In the genomic region with DNA sequence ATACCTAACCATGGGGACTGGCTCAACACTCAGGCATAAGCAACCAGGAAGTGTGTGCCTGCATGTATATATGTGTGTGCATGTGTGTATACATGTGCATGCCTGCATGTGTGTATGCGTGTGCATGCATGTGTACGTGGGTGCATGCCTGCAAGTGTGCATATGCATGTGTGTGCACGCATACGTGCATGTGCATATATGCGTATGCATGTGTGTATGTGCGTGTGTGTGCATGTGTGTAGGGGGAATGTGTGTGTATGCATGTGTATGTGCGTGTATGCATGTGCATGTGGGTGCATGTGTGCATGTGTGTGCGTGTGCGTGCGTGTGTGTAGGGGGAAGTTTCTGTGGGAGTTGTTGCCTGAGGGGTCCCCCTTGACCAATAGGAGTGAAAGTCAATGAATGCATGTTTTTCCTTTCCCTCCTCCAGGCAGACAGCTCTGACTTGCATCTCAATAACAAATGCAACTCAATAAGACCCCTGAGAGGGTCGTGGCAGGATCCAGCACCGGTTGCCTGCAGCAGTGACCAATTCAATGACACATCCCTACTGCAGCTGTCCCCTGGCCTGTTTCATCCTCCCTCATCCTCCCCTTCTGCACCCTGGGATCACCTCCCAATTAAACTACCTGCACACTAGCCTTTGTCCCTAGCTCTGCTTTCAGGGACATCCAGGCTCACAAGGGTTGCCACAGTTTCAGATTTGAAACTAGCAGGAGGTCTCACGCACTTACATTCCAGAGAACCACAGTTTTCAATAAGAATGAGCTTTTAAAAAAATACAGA, we compare ENCODE assay signal across 3 cellular contexts.
TF ChIP-seq lines count a peak whose summit lies in the region.

No MANE protein-coding gene starts in this region.

TF ChIP-seq in GM23338, 12 proteins besides CTCF, POLR2A, EP300 and RAD21 (continues in another document):
- TF ChIP-seq CREB1 (CRISPR knock-in tag; IDR thresholded peaks at IDR 0.05; ENCODE audit: low read depth) (no peak), EZH2phosphoT487 (IDR thresholded peaks at IDR 0.05; ENCODE audit: unreplicated experiment) (no peak)
- TF ChIP-seq, protein P1, sequence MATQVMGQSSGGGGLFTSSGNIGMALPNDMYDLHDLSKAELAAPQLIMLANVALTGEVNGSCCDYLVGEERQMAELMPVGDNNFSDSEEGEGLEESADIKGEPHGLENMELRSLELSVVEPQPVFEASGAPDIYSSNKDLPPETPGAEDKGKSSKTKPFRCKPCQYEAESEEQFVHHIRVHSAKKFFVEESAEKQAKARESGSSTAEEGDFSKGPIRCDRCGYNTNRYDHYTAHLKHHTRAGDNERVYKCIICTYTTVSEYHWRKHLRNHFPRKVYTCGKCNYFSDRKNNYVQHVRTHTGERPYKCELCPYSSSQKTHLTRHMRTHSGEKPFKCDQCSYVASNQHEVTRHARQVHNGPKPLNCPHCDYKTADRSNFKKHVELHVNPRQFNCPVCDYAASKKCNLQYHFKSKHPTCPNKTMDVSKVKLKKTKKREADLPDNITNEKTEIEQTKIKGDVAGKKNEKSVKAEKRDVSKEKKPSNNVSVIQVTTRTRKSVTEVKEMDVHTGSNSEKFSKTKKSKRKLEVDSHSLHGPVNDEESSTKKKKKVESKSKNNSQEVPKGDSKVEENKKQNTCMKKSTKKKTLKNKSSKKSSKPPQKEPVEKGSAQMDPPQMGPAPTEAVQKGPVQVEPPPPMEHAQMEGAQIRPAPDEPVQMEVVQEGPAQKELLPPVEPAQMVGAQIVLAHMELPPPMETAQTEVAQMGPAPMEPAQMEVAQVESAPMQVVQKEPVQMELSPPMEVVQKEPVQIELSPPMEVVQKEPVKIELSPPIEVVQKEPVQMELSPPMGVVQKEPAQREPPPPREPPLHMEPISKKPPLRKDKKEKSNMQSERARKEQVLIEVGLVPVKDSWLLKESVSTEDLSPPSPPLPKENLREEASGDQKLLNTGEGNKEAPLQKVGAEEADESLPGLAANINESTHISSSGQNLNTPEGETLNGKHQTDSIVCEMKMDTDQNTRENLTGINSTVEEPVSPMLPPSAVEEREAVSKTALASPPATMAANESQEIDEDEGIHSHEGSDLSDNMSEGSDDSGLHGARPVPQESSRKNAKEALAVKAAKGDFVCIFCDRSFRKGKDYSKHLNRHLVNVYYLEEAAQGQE (IDR thresholded peaks at IDR 0.05; ENCODE audit: unreplicated experiment) = no peak

TF ChIP-seq in IMR-90, 13 proteins besides CTCF, POLR2A, EP300 and RAD21:
- TF ChIP-seq CHD1 (IDR thresholded peaks at IDR 0.05; ENCODE audit: low read depth, low read length) (no peak), FOS (IDR thresholded peaks at IDR 0.05; ENCODE audit: low read depth, low read length) (no peak), RFX5 (IDR thresholded peaks at IDR 0.05; ENCODE audit: low read depth, low read length) (no peak), BHLHE40 (IDR thresholded peaks at IDR 0.05; ENCODE audit: low read depth, low read length) (no peak), RCOR1 (IDR thresholded peaks at IDR 0.05; ENCODE audit: insufficient replicate concordance, low read length) (no peak), MAZ (IDR thresholded peaks at IDR 0.05; ENCODE audit: borderline replicate concordance, low read depth, low read length) (no peak), MAFK (IDR thresholded peaks at IDR 0.05; ENCODE audit: low read depth, low read length) (no peak), CEBPB (IDR thresholded peaks at IDR 0.05; ENCODE audit: low read depth, low read length) (no peak), MXI1 (IDR thresholded peaks at IDR 0.05; ENCODE audit: borderline replicate concordance, low read depth, low read length) (no peak), SMC3 (IDR thresholded peaks at IDR 0.05; ENCODE audit: low read depth, low read length) (no peak), NFE2L2 (IDR thresholded peaks at IDR 0.05; ENCODE audit: low read depth, low read length) (no peak)
- TF ChIP-seq, protein P2, sequence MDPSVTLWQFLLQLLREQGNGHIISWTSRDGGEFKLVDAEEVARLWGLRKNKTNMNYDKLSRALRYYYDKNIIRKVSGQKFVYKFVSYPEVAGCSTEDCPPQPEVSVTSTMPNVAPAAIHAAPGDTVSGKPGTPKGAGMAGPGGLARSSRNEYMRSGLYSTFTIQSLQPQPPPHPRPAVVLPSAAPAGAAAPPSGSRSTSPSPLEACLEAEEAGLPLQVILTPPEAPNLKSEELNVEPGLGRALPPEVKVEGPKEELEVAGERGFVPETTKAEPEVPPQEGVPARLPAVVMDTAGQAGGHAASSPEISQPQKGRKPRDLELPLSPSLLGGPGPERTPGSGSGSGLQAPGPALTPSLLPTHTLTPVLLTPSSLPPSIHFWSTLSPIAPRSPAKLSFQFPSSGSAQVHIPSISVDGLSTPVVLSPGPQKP (IDR thresholded peaks at IDR 0.05; ENCODE audit: borderline replicate concordance, low read depth, low read length) = no peak
- TF ChIP-seq, protein P3, sequence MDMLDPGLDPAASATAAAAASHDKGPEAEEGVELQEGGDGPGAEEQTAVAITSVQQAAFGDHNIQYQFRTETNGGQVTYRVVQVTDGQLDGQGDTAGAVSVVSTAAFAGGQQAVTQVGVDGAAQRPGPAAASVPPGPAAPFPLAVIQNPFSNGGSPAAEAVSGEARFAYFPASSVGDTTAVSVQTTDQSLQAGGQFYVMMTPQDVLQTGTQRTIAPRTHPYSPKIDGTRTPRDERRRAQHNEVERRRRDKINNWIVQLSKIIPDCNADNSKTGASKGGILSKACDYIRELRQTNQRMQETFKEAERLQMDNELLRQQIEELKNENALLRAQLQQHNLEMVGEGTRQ (IDR thresholded peaks at IDR 0.05; ENCODE audit: low read depth, low read length) = no peak
TF ChIP-seq in IMR-90: peak in this region for 0.

TF ChIP-seq in H1, 55 proteins besides CTCF, POLR2A, EP300 and RAD21:
- TF ChIP-seq SRF (IDR thresholded peaks at IDR 0.05; ENCODE audit: low read depth, low read length) (no peak), FOSL1 (IDR thresholded peaks at IDR 0.05; ENCODE audit: insufficient read depth, low read depth, low read length) (no peak), GABPA (IDR thresholded peaks at IDR 0.05; ENCODE audit: borderline replicate concordance, insufficient read depth, low read length) (no peak), BCL11A (IDR thresholded peaks at IDR 0.05; ENCODE audit: low read depth in 2 of 2, low read length in 2 of 2) (no peak), BRCA1 (IDR thresholded peaks at IDR 0.05; ENCODE audit: low read depth, low read length) (no peak), HDAC2 (IDR thresholded peaks at IDR 0.05; ENCODE audit: borderline replicate concordance in 1 of 2, low read depth in 2 of 2, low read length in 2 of 2) (no peak), SIN3A (conservative IDR thresholded peaks at IDR 0.05 in 1 of 2, IDR thresholded peaks at IDR 0.05 in 1 of 2; ENCODE audit: low read depth in 1 of 2, low read length in 2 of 2) (no peak), HDAC6 (IDR thresholded peaks at IDR 0.05; ENCODE audit: low read depth, low read length) (no peak), SIX5 (IDR thresholded peaks at IDR 0.05; ENCODE audit: low read depth, low read length) (no peak), CHD1 (IDR thresholded peaks at IDR 0.05; ENCODE audit: low read depth, low read length) (no peak), POU5F1 (IDR thresholded peaks at IDR 0.05; ENCODE audit: low read depth, low read length) (no peak), POLR2AphosphoS5 (IDR thresholded peaks at IDR 0.05; ENCODE audit: low read depth, low read length) (no peak), GTF2F1 (IDR thresholded peaks at IDR 0.05; ENCODE audit: borderline replicate concordance, low read depth, low read length) (no peak)
- TF ChIP-seq, protein P3 (IDR thresholded peaks at IDR 0.05; ENCODE audit: low read length) = no peak
TF ChIP-seq in H1: peak in this region for 0.
